Comparison of ENCODE assay signal across 8 cellular contexts in genomic region chr22:50600541-50600940, GRCh38. TPM values are rescaled to one million over a fixed set of nuclear protein-coding genes. Genes with fewer than 3 reads are reported as not detected.
A peak's percentile ranks its signal among the peaks of the same experiment; 100 is the strongest.
DNase-seq lines count a peak whose midpoint lies in the region; ATAC-seq and TF ChIP-seq lines count a peak whose summit lies in the region.

TSS of gene MAPK8IP2 (plus strand) at chr22:50600793. CDS start at chr22:50600819, 26 bp downstream.

- no peak within 1 kb of the TSS for H3K27ac ChIP-seq in HCT116 (ENCODE audit: low read depth, low read length)
- no peak within 1 kb of the TSS for H3K27ac ChIP-seq in urinary bladder (ENCODE audit: low read depth)

- peak within 1 kb of the TSS; percentile 68 for H3K4me2 ChIP-seq in HCT116 (ENCODE audit: low read length)

- H3K9ac ChIP-seq in HCT116 (ENCODE audit: low read length): no peak within 1 kb of the TSS
- no peak within 1 kb of the TSS for H3K9ac ChIP-seq in adipocyte (ENCODE audit: low read length)

- H3K36me3 ChIP-seq in HCT116 (ENCODE audit: control insufficient read depth in 1 of 2, insufficient read depth in 2 of 2, low read length in 2 of 2) (no peaks in the 10 kb centered on the region), adipocyte (ENCODE audit: control insufficient read depth, insufficient read depth, low read length, severe bottlenecking) (peaks cover 6% of the 10 kb centered on the region), urinary bladder (ENCODE audit: insufficient read depth) (no peaks in the 10 kb centered on the region)

- no peaks in the 10 kb centered on the region for H4K20me1 ChIP-seq in HCT116 (ENCODE audit: insufficient read depth)

- no TSS peak for BruUV-seq in HCT116 (replicated peaks; lab: Mats Ljungman, UMichigan)

- H3K4me1 ChIP-seq in HCT116 (ENCODE audit: control insufficient read depth in 1 of 2, insufficient read depth in 2 of 2, low read length in 2 of 2) (peaks cover 0 to 10% of the 10 kb centered on the region in 2 experiments; a peak in 1 of 4 replicates), adipocyte (ENCODE audit: control insufficient read depth, insufficient read depth, low read length) (peaks cover 9% of the 10 kb centered on the region), urinary bladder (ENCODE audit: insufficient read depth) (peaks cover 2% of the 10 kb centered on the region)

- H3K27me3 ChIP-seq in HCT116 (ENCODE audit: insufficient read depth, low read length): no peaks in the 10 kb centered on the region
- H3K27me3 ChIP-seq in adipocyte (replicated peaks; ENCODE audit: control insufficient read depth, insufficient read depth, low read length): peaks cover 34% of the 10 kb centered on the region

- RAD21 ChIA-PET in HCT116 (lab: Charles Lee; ENCODE audit: low non-redundant PET in 1 of 2, low total read pairs in 2 of 2, uncharacterized antibody in 2 of 2, unreplicated experiment in 2 of 2): no interaction called here

- TF ChIP-seq RAD21 in HCT116 (IDR thresholded peaks at IDR 0.05; ENCODE audit: low read depth): no peak

- peak; percentile 80 for ATAC-seq in HCT116
- peak; percentile 67 for ATAC-seq in left lobe of liver
- no peak for ATAC-seq in GM21390 (IDR thresholded peaks at IDR 0.05; ENCODE audit: unreplicated experiment)

- no peak for TF ChIP-seq CTCF in AG10803 (conservative IDR thresholded peaks at IDR 0.05; ENCODE audit: low read length)
- no peak for TF ChIP-seq CTCF in HCT116 (IDR thresholded peaks at IDR 0.05 in 2 of 3, conservative IDR thresholded peaks at IDR 0.05 in 1 of 3; ENCODE audit: borderline replicate concordance in 1 of 3, insufficient read depth in 1 of 3, low read depth in 2 of 3, low read length in 2 of 3)

- POLR2A ChIA-PET in HCT116 (lab: Charles Lee): no interaction called here

- no peak within 1 kb of the TSS for H2AFZ ChIP-seq in HCT116 (ENCODE audit: low read depth, low read length, poor library complexity, severe bottlenecking)

- CTCF ChIA-PET in HCT116 (lab: Charles Lee): no interaction called here

- no peak for DNase-seq in AG10803 (ENCODE audit: low read depth)
- DNase-seq in HCT116 (ENCODE audit: low read depth, low spot score): no peak
- peak; percentile 20 for DNase-seq in adipocyte (ENCODE audit: low read depth)
- DNase-seq in left lobe of liver (ENCODE audit: low spot score): no peak
- DNase-seq in NCI-H2029 treated with DMSO at 0.1 percent for 48 hours (lab: John Stamatoyannopoulos, UW): no peak
- no peak for DNase-seq in GM19240 (ENCODE audit: insufficient read length, low spot score)

- H3K9me3 ChIP-seq in HCT116 (ENCODE audit: control insufficient read depth in 1 of 2, insufficient read depth in 1 of 2, low read depth in 1 of 2, low read length in 2 of 2) (no peaks in the 10 kb centered on the region), adipocyte (ENCODE audit: control insufficient read depth, low read length) (no peaks in the 10 kb centered on the region)

- no peaks in the 10 kb centered on the region for H3K9me2 ChIP-seq in HCT116 (ENCODE audit: insufficient read depth)

- H3K4me3 ChIP-seq in AG10803 (ENCODE audit: low read length) (peak within 1 kb of the TSS; percentile 15; the same call in 1 of the 2 replicates), HCT116 (replicated peaks in 1 of 2; ENCODE audit: low read depth in 1 of 2, low read length in 2 of 2) (peak within 1 kb of the TSS; percentile 36 to 55), adipocyte (ENCODE audit: low read length) (no peak within 1 kb of the TSS), urinary bladder (ENCODE audit: low read depth, low read length) (peak within 1 kb of the TSS; percentile 54)

- no peak for TF ChIP-seq POLR2A in HCT116 (IDR thresholded peaks at IDR 0.05; ENCODE audit: borderline replicate concordance, extremely low read depth, insufficient read depth, insufficient read length)

- intact Hi-C loops in HCT116 (cut with micrococcal nuclease): no loop called here

- H3K79me2 ChIP-seq in HCT116 (ENCODE audit: insufficient read depth, low read length): no peaks in the 10 kb centered on the region

- WGBS in urinary bladder: under 1% methylated on average over 58 of the region's 62 CpGs

TF ChIP-seq in HCT116, 20 proteins besides CTCF, POLR2A, EP300 and RAD21:
- TF ChIP-seq FOSL1 (IDR thresholded peaks at IDR 0.05; ENCODE audit: low read depth): no peak
- no peak for TF ChIP-seq POLR2AphosphoS5 (IDR thresholded peaks at IDR 0.05; ENCODE audit: low read depth, low read length)

RNA-seq across cellular contexts. Expression of gene MAPK8IP2, which starts in this region (rescaled TPM):
- total RNA-seq in HCT116 (2021; ENCODE audit: unreplicated experiment) (6.4 TPM), left lobe of liver (0.53 TPM), urinary bladder (1.2 TPM)
- 2.1 and 2.6 TPM in 2 replicates for polyA plus RNA-seq in HCT116 (2012)
- polyA plus RNA-seq in urinary bladder: 1.6 TPM

Comparison
In these comparisons a context has a peak if more than half of its experiments do, and no peak if none do; other contexts are left out.
1. Peak in ATAC-seq in left lobe of liver; RNA of the gene not detected or under 1 TPM.